Comparison of ENCODE assay signal across 25 cellular contexts in genomic region chr6:33104893-33105292, GRCh38.
"Had no signal": no experiment of that assay in that cellular context is flagged by ENCODE, and none has a peak within 500 bp of the region (broad histone marks: within the 10 kb centered on the region; RNA-seq: fewer than 3 reads in every experiment).

No MANE protein-coding gene starts in this region.

- H3K4me1 Mint-ChIP-seq: endodermal cell, neural progenitor cell had no signal

- H3K36me3 Mint-ChIP-seq: activated naive CD8-positive, alpha-beta T cell treated with anti-CD3 and anti-CD28 coated beads, Interleukin-2, amount 10 ng/mL, durations not matched to agents 7 days and 5 days; neural progenitor cell had no signal

- DNase-seq: activated CD4-positive, alpha-beta T cell treated with anti-CD3 and anti-CD28 coated beads for 4 hours; activated CD4-positive, alpha-beta T cell treated with anti-CD3 and anti-CD28 coated beads, Interleukin-2, amount 50 U/mL, for 48 hours; activated CD4-positive, CD25-positive, alpha-beta regulatory T cell; activated CD8-positive, alpha-beta memory T cell treated with anti-CD3 and anti-CD28 coated beads, Interleukin-2, amount 50 U/mL, for 48 hours; activated naive CD4-positive, alpha-beta T cell treated with anti-CD3 and anti-CD28 coated beads for 36 hours; activated naive CD8-positive, alpha-beta T cell treated with anti-CD3 and anti-CD28 coated beads, Interleukin-2, amount 10 ng/mL, durations not matched to agents 7 days and 5 days; activated T-cell treated with anti-CD3 and anti-CD28 coated beads, Interleukin-2, amount 50 U/mL, for 4 hours; amygdala; colonic mucosa; endodermal cell; head of caudate nucleus; hypothalamus; left ventricle myocardium inferior; naive thymus-derived CD4-positive, alpha-beta T cell; retina; sigmoid colon; stimulated activated CD4-positive, alpha-beta T cell treated with anti-CD3 and anti-CD28 coated beads, Interleukin-2, amount 100 ng/mL, for 48 hours; stimulated activated CD8-positive, alpha-beta memory T cell treated with anti-CD3 and anti-CD28 coated beads, Interleukin-4, amount 100 ng/mL, for 48 hours; stimulated activated naive CD4-positive, alpha-beta T cell; thyroid gland; upper lobe of right lung had no signal

- H3K4me3 Mint-ChIP-seq: activated naive CD4-positive, alpha-beta T cell treated with anti-CD3 and anti-CD28 coated beads for 36 hours; activated naive CD8-positive, alpha-beta T cell treated with anti-CD3 and anti-CD28 coated beads, Interleukin-2, amount 10 ng/mL, durations not matched to agents 7 days and 5 days; activated T-cell treated with anti-CD3 and anti-CD28 coated beads, Interleukin-2, amount 50 U/mL, for 4 hours; endodermal cell; naive thymus-derived CD4-positive, alpha-beta T cell; T-helper 2 cell treated with Interferon-gamma antibody and Interleukin-4, amounts not matched to agents 5 μg/mL and 100 μg/mL, for 36 hours had no signal

- ATAC-seq: activated T-cell treated with anti-CD3 and anti-CD28 coated beads, Interleukin-2, amount 50 U/mL, for 4 hours; gastroesophageal sphincter; naive thymus-derived CD4-positive, alpha-beta T cell; upper lobe of right lung had no signal

- H3K27ac Mint-ChIP-seq: activated naive CD4-positive, alpha-beta T cell treated with anti-CD3 and anti-CD28 coated beads for 36 hours; activated naive CD8-positive, alpha-beta T cell treated with anti-CD3 and anti-CD28 coated beads, Interleukin-2, amount 10 ng/mL, durations not matched to agents 7 days and 5 days; endodermal cell; naive thymus-derived CD4-positive, alpha-beta T cell; neural progenitor cell; progenitor cell of endocrine pancreas; T-helper 2 cell treated with Interferon-gamma antibody and Interleukin-4, amounts not matched to agents 5 μg/mL and 100 μg/mL, for 36 hours had no signal
